ENCODE assay signal across 16 cellular contexts in the genomic region with DNA sequence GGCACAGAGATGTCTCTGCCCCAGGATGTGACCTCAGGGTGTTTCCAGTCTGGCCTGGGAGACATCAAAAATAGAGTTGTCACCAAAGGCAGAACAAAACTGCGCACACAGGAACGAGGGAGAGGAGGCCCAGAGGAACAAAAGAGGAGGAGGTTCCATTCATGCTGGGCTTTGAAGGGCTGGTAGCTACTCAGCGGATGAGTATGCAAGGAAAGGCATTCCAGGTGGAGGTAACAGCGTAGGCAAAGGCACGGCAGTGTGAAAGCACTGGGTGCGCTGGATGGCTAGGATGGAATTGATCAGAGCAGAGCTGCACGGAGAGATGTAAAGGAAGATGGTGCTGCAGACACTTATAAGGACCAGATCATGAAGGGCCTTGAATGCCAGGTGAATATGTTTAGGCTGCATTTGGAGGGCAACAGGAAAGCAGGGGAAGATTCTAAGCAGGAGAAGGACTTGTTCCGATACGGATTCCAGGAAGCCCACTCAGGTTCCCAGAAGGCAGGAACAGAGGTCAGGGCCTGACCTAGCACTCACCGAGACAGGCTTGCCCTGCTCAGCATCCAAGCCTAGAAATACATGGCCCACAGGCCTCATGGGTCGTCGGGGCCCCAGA. TPM values are rescaled to one million over a fixed set of nuclear protein-coding genes. Genes with fewer than 3 reads are reported as not detected.
"Had no signal": no experiment of that assay in that cellular context is flagged by ENCODE, and none has a peak within 500 bp of the region (broad histone marks: within the 10 kb centered on the region; RNA-seq: fewer than 3 reads in every experiment).

No MANE protein-coding gene starts in this region.

- H3K36me3 ChIP-seq: left lung, ovary, right lobe of liver, uterus had no signal

- H3K9me3 ChIP-seq: left lung, ovary, right lobe of liver, thoracic aorta, uterus had no signal

- FAIRE-seq: bronchial epithelial cell, keratinocyte had no signal

- ATAC-seq: activated CD4-positive, CD25-positive, alpha-beta regulatory T cell treated with anti-CD3 and anti-CD28 coated beads, Interleukin-2, amount 50 U/mL, for 24 hours; activated CD8-positive, alpha-beta T cell treated with anti-CD3 and anti-CD28 coated beads, Interleukin-2, amount 10 ng/mL, durations not matched to agents 7 days and 5 days; activated T-cell treated with anti-CD3 and anti-CD28 coated beads, Interleukin-2, amount 50 U/mL, for 4 hours; foreskin keratinocyte; left lung; right lobe of liver had no signal

- H3K4me3 ChIP-seq: left lung, ovary, right lobe of liver, smooth muscle cell, thoracic aorta, uterus had no signal

- H3K4me2 ChIP-seq: smooth muscle cell had no signal

- DNase-seq: activated CD4-positive, alpha-beta T cell treated with anti-CD3 and anti-CD28 coated beads, Interleukin-2, amount 10 ng/mL, durations not matched to agents 7 days and 5 days; activated CD8-positive, alpha-beta T cell treated with anti-CD3 and anti-CD28 coated beads, Interleukin-2, amount 10 ng/mL, durations not matched to agents 7 days and 5 days; activated naive CD4-positive, alpha-beta T cell treated with anti-CD3 and anti-CD28 coated beads, Interleukin-2, amount 50 U/mL, for 16 hours; activated T-cell treated with anti-CD3 and anti-CD28 coated beads, Interleukin-2, amount 50 U/mL, for 4 hours; aorta; foreskin keratinocyte; right lobe of liver; stimulated activated CD4-positive, alpha-beta T cell treated with anti-CD3 and anti-CD28 coated beads, Interleukin-4, amount 100 ng/mL, for 1 hour; uterus had no signal

- H3K27me3 ChIP-seq: foreskin keratinocyte, ovary, right lobe of liver, uterus had no signal

- H3K27ac ChIP-seq: foreskin keratinocyte, left lung, ovary, right lobe of liver had no signal

RNA-seq across cellular contexts. Expression of a gene that starts 6.3 kb away (rescaled TPM):
- total RNA-seq: activated CD4-positive, alpha-beta T cell treated with anti-CD3 and anti-CD28 coated beads, Interleukin-2, amount 10 ng/mL, durations not matched to agents 7 days and 5 days; activated CD8-positive, alpha-beta T cell treated with anti-CD3 and anti-CD28 coated beads, Interleukin-2, amount 10 ng/mL, durations not matched to agents 7 days and 5 days had no signal
